Comparison of ENCODE assay signal across 8 cellular contexts in genomic region chr1:209601809-209602657, GRCh38. TPM values are rescaled to one million over a fixed set of nuclear protein-coding genes. Genes with fewer than 3 reads are reported as not detected.
DNase-seq lines count a peak whose midpoint lies in the region; ATAC-seq and TF ChIP-seq lines count a peak whose summit lies in the region.

No MANE protein-coding gene starts in this region.

- no peak overlapping the region for H3K4me3 Mint-ChIP-seq in neural crest cell

- no peak overlapping the region for H3K27ac Mint-ChIP-seq in neural crest cell (ENCODE audit: unreplicated experiment)

- peaks cover 25% of the 10 kb centered on the region for H3K27me3 Mint-ChIP-seq in neural crest cell (ENCODE audit: low read depth)

- H3K4me1 Mint-ChIP-seq in neural crest cell: no peaks in the 10 kb centered on the region

- ATAC-seq in GM19351 (IDR thresholded peaks at IDR 0.05; ENCODE audit: unreplicated experiment) (peak; percentile 79), GM21529 (IDR thresholded peaks at IDR 0.05; ENCODE audit: unreplicated experiment) (no peak)

- peak; percentile 62 for TF ChIP-seq CTCF in neural crest cell (conservative IDR thresholded peaks at IDR 0.05)

- H3K9me3 Mint-ChIP-seq in neural crest cell: no peaks in the 10 kb centered on the region

- DNase-seq in COLO829 (ENCODE audit: low spot score): peak; percentile 83
- peak; percentile 53 for DNase-seq in NCI-H1694 (lab: John Stamatoyannopoulos, UW)
- DNase-seq in activated CD4-positive, alpha-beta T cell treated with anti-CD3 and anti-CD28 coated beads for 48 hours: peak; percentile 58
- DNase-seq in fibroblast of gingiva (ENCODE audit: low read depth): peak; percentile 52
- peak; percentile 8 for DNase-seq in neural crest cell (ENCODE audit: low read depth, low spot score)
- no peak for DNase-seq in ureter (ENCODE audit: low spot score)

- H3K36me3 Mint-ChIP-seq in neural crest cell (ENCODE audit: low read depth): no peaks in the 10 kb centered on the region

RNA-seq across cellular contexts. Expression of gene CAMK1G, which starts 18.5 kb away (rescaled TPM):
- total RNA-seq in neural crest cell: 1.1 and 1.8 TPM in 2 replicates
- 0.68 TPM for total RNA-seq in ureter

RNA-seq across cellular contexts. Expression of gene LAMB3, which starts 50.2 kb away (rescaled TPM):
- total RNA-seq in neural crest cell (not detected in 2 replicates), ureter (58.5 TPM)

Comparison
In these comparisons a context has a peak if more than half of its experiments do, and no peak if none do; other contexts are left out.
1. RNA of gene LAMB3, which starts 50.2 kb away (total RNA-seq): 58.5 TPM in ureter (single experiment); not detected in neural crest cell; every median in the first group is over 10 times any median in the second.